In genomic region chr4:138162259-138162658, GRCh38 we compare ENCODE assay signal across 15 cellular contexts.
"Had no signal": no experiment of that assay in that cellular context is flagged by ENCODE, and none has a peak within 500 bp of the region (broad histone marks: within the 10 kb centered on the region; RNA-seq: fewer than 3 reads in every experiment).

No MANE protein-coding gene starts in this region.

- H3K9me3 ChIP-seq: right atrium auricular region, transverse colon had no signal

- H3K27me3 ChIP-seq: right atrium auricular region, transverse colon had no signal

- H3K4me1 ChIP-seq: right atrium auricular region, transverse colon had no signal

- H3K36me3 ChIP-seq: right atrium auricular region, transverse colon had no signal

- ATAC-seq: left cardiac atrium; naive thymus-derived CD8-positive, alpha-beta T cell; stimulated activated memory B cell treated with anti-CD40 and anti-IgM and Interleukin-4, amounts not matched to agents 10 μg/mL and 1 μg/mL and 100 μg/mL, for 72 hours had no signal

- DNase-seq: activated B cell treated with CpG ODN at 0.5 μM for 24 hours; activated CD4-positive, alpha-beta T cell treated with anti-CD3 and anti-CD28 coated beads, Interleukin-2, amount 10 ng/mL, durations not matched to agents 24 days and 14 days; activated CD8-positive, alpha-beta memory T cell treated with anti-CD3 and anti-CD28 coated beads for 24 hours; activated naive CD4-positive, alpha-beta T cell treated with anti-CD3 and anti-CD28 coated beads for 36 hours; central memory CD4-positive, alpha-beta T cell; cortex of kidney; effector CD8-positive, alpha-beta T cell; glutamatergic neuron; immature natural killer cell; left cardiac atrium; naive thymus-derived CD8-positive, alpha-beta T cell; transverse colon had no signal

- H3K4me3 ChIP-seq: lung, right atrium auricular region, transverse colon had no signal

- H3K27ac ChIP-seq: right atrium auricular region, transverse colon had no signal
